Comparison of ENCODE assay signal across 13 cellular contexts in genomic region chr16:72657791-72658190, GRCh38.
A peak's percentile ranks its signal among the peaks of the same experiment; 100 is the strongest.
DNase-seq lines count a peak whose midpoint lies in the region; ATAC-seq and TF ChIP-seq lines count a peak whose summit lies in the region.
"Had no signal": no experiment of that assay in that cellular context is flagged by ENCODE, and none has a peak within 500 bp of the region (broad histone marks: within the 10 kb centered on the region; RNA-seq: fewer than 3 reads in every experiment).

No MANE protein-coding gene starts in this region.

- intact Hi-C loops in Right ventricle myocardium superior (cut with DNase I) = no loop called here

- H3K27ac ChIP-seq in suprapubic skin = no peak overlapping the region
- H3K27ac ChIP-seq: BLaER1, Peyer's patch, VCaP had no signal

- CTCF ChIA-PET in GM10248 (lab: Yijun Ruan, JAX) = interaction anchor here (0.8 to 1.4 kb wide), 4 partner anchors 13 to 195 kb away, joined by 3 to 5 read pairs (median 4); no protein-coding TSS in a partner anchor

- POLR2A ChIA-PET in GM10248 (lab: Yijun Ruan, JAX) = interaction anchor here (0.7 kb wide), 1 partner anchor 123 kb away, joined by 4 read pairs; no protein-coding TSS in a partner anchor

- DNase-seq in GM10248 (ENCODE audit: extremely low spot score) (peak; percentile 32), Right ventricle myocardium superior (no peak), activated gamma-delta T cell (lab: John Stamatoyannopoulos, UW) (no peak), suprapubic skin (ENCODE audit: low spot score in 2 of 2) (no peak), OCI-M1 (lab: John Stamatoyannopoulos, UW) (no peak)
- DNase-seq: MV-4-11; naive thymus-derived CD4-positive, alpha-beta T cell; Peyer's patch had no signal

- no peaks in the 10 kb centered on the region for H3K36me3 ChIP-seq in suprapubic skin
- H3K36me3 ChIP-seq: BLaER1, Peyer's patch had no signal

- H3K4me1 ChIP-seq in suprapubic skin = no peaks in the 10 kb centered on the region
- H3K4me1 ChIP-seq: BLaER1, Peyer's patch had no signal

- peaks cover 4% of the 10 kb centered on the region for H3K9me3 ChIP-seq in suprapubic skin
- H3K9me3 ChIP-seq: BLaER1, Peyer's patch had no signal

- TF ChIP-seq EP300 in suprapubic skin (IDR thresholded peaks at IDR 0.05) = no peak

- peak; percentile 25 for TF ChIP-seq CTCF in GM10248 (IDR thresholded peaks at IDR 0.05; ENCODE audit: control extremely low read depth, extremely low read depth, low read depth, missing control alignments)
- no peak for TF ChIP-seq CTCF in suprapubic skin (IDR thresholded peaks at IDR 0.05)

- no peak for TF ChIP-seq POLR2A in suprapubic skin (IDR thresholded peaks at IDR 0.05)

- ATAC-seq in GM19035 (IDR thresholded peaks at IDR 0.05; ENCODE audit: unreplicated experiment) (peak; percentile 93), HG02610 (IDR thresholded peaks at IDR 0.05; ENCODE audit: unreplicated experiment) (peak; percentile 87), HG03442 (IDR thresholded peaks at IDR 0.05; ENCODE audit: unreplicated experiment) (peak; percentile 90), Right ventricle myocardium superior (ENCODE audit: poor library complexity) (no peak)
- ATAC-seq: naive thymus-derived CD4-positive, alpha-beta T cell had no signal

- no peak overlapping the region for H3K4me3 ChIP-seq in suprapubic skin
- H3K4me3 ChIP-seq: BLaER1, Peyer's patch had no signal

- H3K27me3 ChIP-seq in suprapubic skin = no peaks in the 10 kb centered on the region
- H3K27me3 ChIP-seq: BLaER1, Peyer's patch had no signal
